In genomic region chr16:30063893-30064745, GRCh38 we compare ENCODE assay signal across 8 cellular contexts. TPM values are rescaled to one million over a fixed set of nuclear protein-coding genes. Genes with fewer than 3 reads are reported as not detected.
A peak's percentile ranks its signal among the peaks of the same experiment; 100 is the strongest.
DNase-seq lines count a peak whose midpoint lies in the region; ATAC-seq and TF ChIP-seq lines count a peak whose summit lies in the region.

No MANE protein-coding gene starts in this region.

- H3K27ac ChIP-seq in esophagus squamous epithelium, result peak overlapping the region; percentile 98 to 100 (median 100)

- H3K4me3 Mint-ChIP-seq in activated T-cell treated with anti-CD3 and anti-CD28 coated beads, Interleukin-2, amount 50 U/mL, for 24 hours, result peak overlapping the region; percentile 99
- peak overlapping the region; percentile 98 to 100 (median 99) for H3K4me3 Mint-ChIP-seq in naive thymus-derived CD8-positive, alpha-beta T cell

- intact Hi-C loops in esophagus squamous epithelium (cut with DNase I), result no loop called here

- 3% methylated on average over 5 of the region's 28 CpGs; no CpG with 5 or more reads in 1 of the 2 donors for WGBS in esophagus squamous epithelium, 2 donors

- H3K4me1 ChIP-seq in ES-I3 (ENCODE audit: insufficient read depth, low read length) (peaks cover 4% of the 10 kb centered on the region), esophagus squamous epithelium (peaks cover 44 to 71% (median 47%) of the 10 kb centered on the region in 3 donors)

- ATAC-seq in HG03108 (IDR thresholded peaks at IDR 0.05; ENCODE audit: unreplicated experiment) (peak; percentile 36), GM21528 (IDR thresholded peaks at IDR 0.05; ENCODE audit: low FRiP score, unreplicated experiment) (no peak)
- peak; percentile 22 to 46 for ATAC-seq in naive thymus-derived CD8-positive, alpha-beta T cell
- ATAC-seq in stimulated activated naive CD8-positive, alpha-beta T cell treated with anti-CD3 and anti-CD28 coated beads, Interleukin-15, Interleukin-2, amounts not matched to agents 100 U/mL and 50 U/mL, for 24 hours, result peak; percentile 32

- H3K4me1 Mint-ChIP-seq in activated T-cell treated with anti-CD3 and anti-CD28 coated beads, Interleukin-2, amount 50 U/mL, for 24 hours (ENCODE audit: low read depth), result peaks cover 33% of the 10 kb centered on the region
- peaks cover 15 to 37% (median 34%) of the 10 kb centered on the region in 4 donors for H3K4me1 Mint-ChIP-seq in naive thymus-derived CD8-positive, alpha-beta T cell

- POLR2A ChIA-PET in naive thymus-derived CD8-positive, alpha-beta T cell (lab: Charles Lee), result interaction anchor here (0.8 to 8.0 kb wide), 17 partner anchors 9 to 595 kb away, joined by 3 to 192 read pairs (median 9); partner anchors contain the start of genes CORO1A, FBRS, PPP4C and SEPTIN1

- H3K4me3 ChIP-seq in esophagus squamous epithelium, result peak overlapping the region; percentile 92 to 98 (median 95)

- peak overlapping the region; percentile 98 for H3K9ac ChIP-seq in ES-I3 (ENCODE audit: low read depth, low read length)

- no peaks in the 10 kb centered on the region for H3K9me3 Mint-ChIP-seq in activated T-cell treated with anti-CD3 and anti-CD28 coated beads, Interleukin-2, amount 50 U/mL, for 24 hours
- no peaks in the 10 kb centered on the region for H3K9me3 Mint-ChIP-seq in naive thymus-derived CD8-positive, alpha-beta T cell

- H3K27ac Mint-ChIP-seq in activated T-cell treated with anti-CD3 and anti-CD28 coated beads, Interleukin-2, amount 50 U/mL, for 24 hours, result peak overlapping the region; percentile 99
- H3K27ac Mint-ChIP-seq in naive thymus-derived CD8-positive, alpha-beta T cell, result peak overlapping the region; percentile 96 to 99 (median 98)

- peaks cover 49% of the 10 kb centered on the region for H3K36me3 Mint-ChIP-seq in activated T-cell treated with anti-CD3 and anti-CD28 coated beads, Interleukin-2, amount 50 U/mL, for 24 hours (ENCODE audit: low read depth)
- H3K36me3 Mint-ChIP-seq in naive thymus-derived CD8-positive, alpha-beta T cell, result peaks cover 0 to 25% (median 8%) of the 10 kb centered on the region in 3 donors

- peak; percentile 77 for DNase-seq in NOMO-1 treated with dmso at 0.1 percent for 144 hours (lab: John Stamatoyannopoulos, UW; ENCODE audit: unreplicated experiment)
- peak; percentile 83 for DNase-seq in activated T-cell treated with anti-CD3 and anti-CD28 coated beads, Interleukin-2, amount 50 U/mL, for 24 hours
- no peak for DNase-seq in esophagus squamous epithelium (lab: John Stamatoyannopoulos, UW)
- DNase-seq in naive thymus-derived CD8-positive, alpha-beta T cell, result peak; percentile 37 to 89 (median 61)
- DNase-seq in stimulated activated naive CD8-positive, alpha-beta T cell treated with anti-CD3 and anti-CD28 coated beads, Interleukin-15, Interleukin-2, amounts not matched to agents 100 U/mL and 50 U/mL, for 24 hours, result peak; percentile 78

- H3K36me3 ChIP-seq in ES-I3 (ENCODE audit: insufficient read depth, low read length) (peaks cover 15% of the 10 kb centered on the region), esophagus squamous epithelium (peaks cover 15 to 24% (median 23%) of the 10 kb centered on the region in 3 donors)

- TF ChIP-seq POLR2A in esophagus squamous epithelium (IDR thresholded peaks at IDR 0.05), result peak in 2 of 4 donors; percentile 25 to 38

- H3K27me3 Mint-ChIP-seq in activated T-cell treated with anti-CD3 and anti-CD28 coated beads, Interleukin-2, amount 50 U/mL, for 24 hours, result no peaks in the 10 kb centered on the region
- no peaks in the 10 kb centered on the region for H3K27me3 Mint-ChIP-seq in naive thymus-derived CD8-positive, alpha-beta T cell

- peak in 4 of 6 experiments; percentile 33 to 46 (median 42) for TF ChIP-seq CTCF in esophagus squamous epithelium (IDR thresholded peaks at IDR 0.05)

- H3K27me3 ChIP-seq in esophagus squamous epithelium, result no peaks in the 10 kb centered on the region

- no peaks in the 10 kb centered on the region for H3K9me3 ChIP-seq in ES-I3 (ENCODE audit: control insufficient read depth, insufficient read depth, low read length)
- no peaks in the 10 kb centered on the region for H3K9me3 ChIP-seq in esophagus squamous epithelium

RNA-seq across cellular contexts. Expression of gene ALDOA, which starts 1.4 kb away (rescaled TPM):
- total RNA-seq in esophagus squamous epithelium, result 1,000 to 10,000 TPM; 1,024 to 1,551 (median 1,380) TPM
- 100 to 1,000 TPM; 580 to 594 TPM for total RNA-seq in naive thymus-derived CD8-positive, alpha-beta T cell
- 1,000 to 10,000 TPM in 1 of 3 donors, 100 to 1,000 TPM in 2; 798 to 1,176 (median 994) TPM for polyA plus RNA-seq in naive thymus-derived CD8-positive, alpha-beta T cell

RNA-seq across cellular contexts. Expression of gene PPP4C, which starts 11.7 kb away (rescaled TPM):
- total RNA-seq in esophagus squamous epithelium, result 100 to 1,000 TPM in 1 of 4 donors, 10 to 100 TPM in 3; 67.9 to 100 (median 78.4) TPM
- 10 to 100 TPM; 82.8 to 83.4 TPM for total RNA-seq in naive thymus-derived CD8-positive, alpha-beta T cell
- 100 to 1,000 TPM; 153 to 199 (median 161) TPM for polyA plus RNA-seq in naive thymus-derived CD8-positive, alpha-beta T cell

RNA-seq across cellular contexts. Expression of gene TBX6, which starts 27.6 kb away (rescaled TPM):
- total RNA-seq in esophagus squamous epithelium, result 1 to 10 TPM; 1.9 to 6.2 (median 4.7) TPM
- total RNA-seq in naive thymus-derived CD8-positive, alpha-beta T cell, result 1 to 10 TPM; 2.4 to 2.5 TPM
- under 1 TPM; 0.15 to 0.25 (median 0.25) TPM for polyA plus RNA-seq in naive thymus-derived CD8-positive, alpha-beta T cell

RNA-seq across cellular contexts. Expression of gene YPEL3, which starts 31.9 kb away (rescaled TPM):
- 100 to 1,000 TPM in 1 of 4 donors, 10 to 100 TPM in 3; 26.4 to 131 (median 63.0) TPM for total RNA-seq in esophagus squamous epithelium
- 100 to 1,000 TPM; 254 to 264 TPM for total RNA-seq in naive thymus-derived CD8-positive, alpha-beta T cell
- polyA plus RNA-seq in naive thymus-derived CD8-positive, alpha-beta T cell, result 100 to 1,000 TPM; 201 to 301 (median 206) TPM

RNA-seq across cellular contexts. Expression of gene TLCD3B, which starts 33.0 kb away (rescaled TPM):
- not detected for total RNA-seq in esophagus squamous epithelium
- not detected for total RNA-seq in naive thymus-derived CD8-positive, alpha-beta T cell
- polyA plus RNA-seq in naive thymus-derived CD8-positive, alpha-beta T cell, result not detected
